22 cellular contexts compared by ENCODE assay signal in genomic region chrY:2896050-2896449, GRCh38. TPM values are rescaled to one million over a fixed set of nuclear protein-coding genes. Genes with fewer than 3 reads are reported as not detected.
DNase-seq lines count a peak whose midpoint lies in the region; ATAC-seq and TF ChIP-seq lines count a peak whose summit lies in the region.
"Had no signal": no experiment of that assay in that cellular context is flagged by ENCODE, and none has a peak within 500 bp of the region (broad histone marks: within the 10 kb centered on the region; RNA-seq: fewer than 3 reads in every experiment).

No MANE protein-coding gene starts in this region.

- ATAC-seq in GM19043 (IDR thresholded peaks at IDR 0.05; ENCODE audit: low read depth, unreplicated experiment) = peak; percentile 81
- ATAC-seq in GM23338 = no peak
- ATAC-seq in HG03103 (IDR thresholded peaks at IDR 0.05; ENCODE audit: low read depth, unreplicated experiment) = peak; percentile 80
- ATAC-seq in activated CD4-positive, alpha-beta T cell treated with anti-CD3 and anti-CD28 coated beads for 36 hours = no peak

- no peak overlapping the region for H3K4me3 ChIP-seq in GM23338
- no peak overlapping the region for H3K4me3 ChIP-seq in mesendoderm (ENCODE audit: low read length)
- H3K4me3 ChIP-seq in brain microvascular endothelial cell (ENCODE audit: low read depth, low read length) = no peak overlapping the region
- H3K4me3 ChIP-seq: SJSA1 had no signal

- no peak for DNase-seq in GM23338 (ENCODE audit: low spot score)
- DNase-seq in mesendoderm = no peak
- no peak for DNase-seq in brain microvascular endothelial cell
- DNase-seq in NCI-H2227 (lab: John Stamatoyannopoulos, UW; ENCODE audit: unreplicated experiment) = no peak
- DNase-seq in activated CD4-positive, alpha-beta T cell treated with anti-CD3 and anti-CD28 coated beads for 36 hours = no peak
- DNase-seq in Kasumi-1 (lab: John Stamatoyannopoulos, UW) = no peak
- DNase-seq: COR-L47, DMS153, GOT3, IMR-90, NCI-H1417 treated with DMSO at 0.1 percent for 48 hours, NCI-H2029 treated with DMSO at 0.1 percent for 48 hours, NCI-H524, OCI-M1, RPMI8226, SW 1271 had no signal

- H3K18ac ChIP-seq in mesendoderm (ENCODE audit: low read length) = no peak overlapping the region

- H3K9me2 ChIP-seq in GM23338 (ENCODE audit: insufficient read depth) = no peaks in the 10 kb centered on the region

- H3K27me3 ChIP-seq in GM23338 (ENCODE audit: insufficient read depth) (no peaks in the 10 kb centered on the region), mesendoderm (ENCODE audit: insufficient read depth, low read length, poor library complexity) (no peaks in the 10 kb centered on the region), brain microvascular endothelial cell (replicated peaks) (no peaks in the 10 kb centered on the region)
- H3K27me3 ChIP-seq: SJSA1 had no signal

- peaks cover 1% of the 10 kb centered on the region for H3K27me3 Mint-ChIP-seq in GM23338 (ENCODE audit: insufficient read depth, low read depth, poor library complexity)
- H3K27me3 Mint-ChIP-seq in activated CD4-positive, alpha-beta T cell treated with anti-CD3 and anti-CD28 coated beads for 36 hours = no peaks in the 10 kb centered on the region

- no peak overlapping the region for H3K4ac ChIP-seq in mesendoderm (ENCODE audit: low read depth, low read length)

- no peak overlapping the region for H4K5ac ChIP-seq in mesendoderm (ENCODE audit: low read length)

- H3K79me2 ChIP-seq in GM23338 (replicated peaks; ENCODE audit: insufficient read depth) (no peaks in the 10 kb centered on the region), mesendoderm (ENCODE audit: control insufficient read depth, insufficient read depth, low read length) (no peaks in the 10 kb centered on the region)

- WGBS in mesendoderm (ENCODE audit: extremely low coverage, insufficient coverage, low lambda C conversion rate) = no CpG with 5 or more reads among the region's 2 CpGs

- TF ChIP-seq CTCF in GM23338 (conservative IDR thresholded peaks at IDR 0.05; ENCODE audit: low read depth in 2 of 2) (no peak), brain microvascular endothelial cell (IDR thresholded peaks at IDR 0.05; ENCODE audit: low read depth, low read length, missing control alignments) (no peak)

- no peaks in the 10 kb centered on the region for H3K9me3 Mint-ChIP-seq in GM23338
- no peaks in the 10 kb centered on the region for H3K9me3 Mint-ChIP-seq in activated CD4-positive, alpha-beta T cell treated with anti-CD3 and anti-CD28 coated beads for 36 hours (ENCODE audit: low read depth)
- H3K9me3 Mint-ChIP-seq: CD14-positive monocyte had no signal

- no peaks in the 10 kb centered on the region for H3K36me3 ChIP-seq in GM23338 (ENCODE audit: insufficient read depth)
- H3K36me3 ChIP-seq in mesendoderm (ENCODE audit: control insufficient read depth, insufficient read depth, low read length) = no peaks in the 10 kb centered on the region
- H3K36me3 ChIP-seq in brain microvascular endothelial cell (replicated peaks) = no peaks in the 10 kb centered on the region
- H3K36me3 ChIP-seq: SJSA1 had no signal

- no peak overlapping the region for H2AK5ac ChIP-seq in mesendoderm (ENCODE audit: low read length)

- no peaks in the 10 kb centered on the region for H4K20me1 ChIP-seq in GM23338 (replicated peaks; ENCODE audit: insufficient read depth)

- H3F3A ChIP-seq in GM23338 (replicated peaks; ENCODE audit: low read depth) = no peaks in the 10 kb centered on the region

- no peak overlapping the region for H3K4me2 ChIP-seq in GM23338
- H3K4me2 ChIP-seq in mesendoderm (ENCODE audit: low read length) = no peak overlapping the region

- H3K56ac ChIP-seq in mesendoderm (ENCODE audit: low read length) = peak overlapping the region; percentile 60

- no peak overlapping the region for H3K4me3 Mint-ChIP-seq in GM23338
- H3K4me3 Mint-ChIP-seq in activated CD4-positive, alpha-beta T cell treated with anti-CD3 and anti-CD28 coated beads for 36 hours = no peak overlapping the region
- H3K4me3 Mint-ChIP-seq: CD14-positive monocyte; T-helper 2 cell treated with Interferon-gamma antibody and Interleukin-4, amounts not matched to agents 5 μg/mL and 100 μg/mL, for 36 hours had no signal

- 0 out of 3 replicates have a peak, but pooled peaks cover 3% of the 10 kb centered on the region for H3K36me3 Mint-ChIP-seq in GM23338 (ENCODE audit: low read depth)
- H3K36me3 Mint-ChIP-seq in activated CD4-positive, alpha-beta T cell treated with anti-CD3 and anti-CD28 coated beads for 36 hours (ENCODE audit: low read depth) = no peaks in the 10 kb centered on the region
- H3K36me3 Mint-ChIP-seq: CD14-positive monocyte had no signal

- no peak overlapping the region for H2BK15ac ChIP-seq in mesendoderm (replicated peaks; ENCODE audit: low read depth)

- no peak overlapping the region for H2BK120ac ChIP-seq in mesendoderm (ENCODE audit: low read depth, low read length)

- H2AFZ ChIP-seq in GM23338 = peak overlapping the region; percentile 72; the same call in 1 of the 2 replicates

- H3K27ac ChIP-seq in GM23338 (ENCODE audit: low read depth) (no peak overlapping the region), mesendoderm (ENCODE audit: low read depth, low read length) (no peak overlapping the region), brain microvascular endothelial cell (no peak overlapping the region)
- H3K27ac ChIP-seq: SJSA1 had no signal

- H3K23ac ChIP-seq in mesendoderm (ENCODE audit: low read length) = no peak overlapping the region

- POLR2A ChIA-PET in activated CD4-positive, alpha-beta T cell treated with anti-CD3 and anti-CD28 coated beads for 36 hours (lab: Charles Lee) = no interaction called here

- H4K8ac ChIP-seq in mesendoderm (ENCODE audit: low read depth, low read length) = no peak overlapping the region

- intact Hi-C loops in activated CD4-positive, alpha-beta T cell treated with anti-CD3 and anti-CD28 coated beads for 36 hours (cut with DNase I, micrococcal nuclease) = no loop called here

- in situ Hi-C loops in brain microvascular endothelial cell (cut with HindIII; ENCODE audit: low pct_ligation_motif_present, low sequenced_read_pairs) = no loop called here

- H3K4me1 ChIP-seq in GM23338 (ENCODE audit: insufficient read depth) (peaks cover 5% of the 10 kb centered on the region; the same call in 1 of the 2 replicates), mesendoderm (ENCODE audit: control insufficient read depth, low read depth, low read length) (no peaks in the 10 kb centered on the region)
- H3K4me1 ChIP-seq: SJSA1 had no signal

- no peak overlapping the region for H2BK5ac ChIP-seq in mesendoderm (ENCODE audit: low read length)

- H3K4me1 Mint-ChIP-seq in GM23338 = peaks cover 5% of the 10 kb centered on the region; the same call in 2 of the 3 replicates
- H3K4me1 Mint-ChIP-seq in activated CD4-positive, alpha-beta T cell treated with anti-CD3 and anti-CD28 coated beads for 36 hours = no peaks in the 10 kb centered on the region

- H3K9ac ChIP-seq in mesendoderm (ENCODE audit: low read length) = no peak overlapping the region

- CTCF ChIA-PET in activated CD4-positive, alpha-beta T cell treated with anti-CD3 and anti-CD28 coated beads for 36 hours (lab: Charles Lee) = no interaction called here

- H3K27ac Mint-ChIP-seq in GM23338 = no peak overlapping the region
- no peak overlapping the region for H3K27ac Mint-ChIP-seq in activated CD4-positive, alpha-beta T cell treated with anti-CD3 and anti-CD28 coated beads for 36 hours
- H3K27ac Mint-ChIP-seq: CD14-positive monocyte; T-helper 2 cell treated with Interferon-gamma antibody and Interleukin-4, amounts not matched to agents 5 μg/mL and 100 μg/mL, for 36 hours had no signal

- no peaks in the 10 kb centered on the region for H3K79me1 ChIP-seq in mesendoderm (ENCODE audit: low read length)

TF ChIP-seq in GM23338, 12 proteins besides CTCF, POLR2A, EP300 and RAD21:
- no peak for TF ChIP-seq EZH2 (IDR thresholded peaks at IDR 0.05; ENCODE audit: low read depth, unreplicated experiment)
- no peak for TF ChIP-seq STAT1 (IDR thresholded peaks at IDR 0.05; ENCODE audit: unreplicated experiment)
- no peak for TF ChIP-seq CREB1 (CRISPR knock-in tag; IDR thresholded peaks at IDR 0.05; ENCODE audit: low read depth)

RNA-seq across cellular contexts. Expression of gene ZFY, which starts 39.1 kb away (rescaled TPM):
- total RNA-seq in GM23338 (2014; rRNA removed; shearing (Covaris generic)) = 9.4 and 10.4 TPM in 2 replicates
- 4.5 and 5.7 TPM in 2 replicates for polyA plus RNA-seq in GM23338 (2016; fragmentation: Nextera tagmentation; extraction: Ambion mirVana)
- 7.2 TPM for polyA plus RNA-seq in mesendoderm (2013, experiment 1 of 2)
- 7.3 TPM for polyA plus RNA-seq in mesendoderm (2013, experiment 2 of 2)
- total RNA-seq in activated CD4-positive, alpha-beta T cell treated with anti-CD3 and anti-CD28 coated beads for 36 hours = 10 to 100 TPM; 12.4 to 16.6 TPM
- total RNA-seq: A673, IMR-90 had no signal
- polyA plus RNA-seq: CD14-positive monocyte, IMR-90 had no signal

RNA-seq across cellular contexts. Expression of gene RPS4Y1, which starts 54.6 kb away (rescaled TPM):
- 216 and 243 TPM in 2 replicates for total RNA-seq in GM23338 (2014; rRNA removed; shearing (Covaris generic))
- polyA plus RNA-seq in GM23338 (2016; fragmentation: Nextera tagmentation; extraction: Ambion mirVana) = 294 and 316 TPM in 2 replicates
- 190 TPM for polyA plus RNA-seq in mesendoderm (2013, experiment 1 of 2)
- 187 TPM for polyA plus RNA-seq in mesendoderm (2013, experiment 2 of 2)
- 100 to 1,000 TPM; 286 to 350 TPM for total RNA-seq in activated CD4-positive, alpha-beta T cell treated with anti-CD3 and anti-CD28 coated beads for 36 hours
- total RNA-seq: A673, IMR-90 had no signal
- polyA plus RNA-seq: CD14-positive monocyte, IMR-90 had no signal

Comparison
In these comparisons a context has a peak if more than half of its experiments do, and no peak if none do; other contexts are left out.
1. ATAC-seq: peak in GM19043 (single experiment) and HG03103 (single experiment); none in GM23338 (single experiment) and activated CD4-positive, alpha-beta T cell treated with anti-CD3 and anti-CD28 coated beads for 36 hours (single experiment).